ENCODE assay signal across 15 cellular contexts in genomic region chr9:114099523-114100270, GRCh38. TPM values are rescaled to one million over a fixed set of nuclear protein-coding genes. Genes with fewer than 3 reads are reported as not detected.
DNase-seq lines count a peak whose midpoint lies in the region; ATAC-seq and TF ChIP-seq lines count a peak whose summit lies in the region.
"Had no signal": no experiment of that assay in that cellular context is flagged by ENCODE, and none has a peak within 500 bp of the region (broad histone marks: within the 10 kb centered on the region; RNA-seq: fewer than 3 reads in every experiment).

No MANE protein-coding gene starts in this region.

- H3K9me3 Mint-ChIP-seq in Caco-2 (ENCODE audit: unreplicated experiment) = peaks cover 17% of the 10 kb centered on the region
- H3K9me3 Mint-ChIP-seq in endodermal cell = peaks cover 11% of the 10 kb centered on the region

- no peak for ATAC-seq in GM21576 (IDR thresholded peaks at IDR 0.05; ENCODE audit: unreplicated experiment)

- no peak overlapping the region for H2AFZ ChIP-seq in osteoblast (ENCODE audit: low read length)

- TF ChIP-seq CTCF in Caco-2 (IDR thresholded peaks at IDR 0.05; ENCODE audit: insufficient read depth in 1 of 2, low read depth in 1 of 2, low read length in 1 of 2, severe bottlenecking in 1 of 2, unreplicated experiment in 1 of 2) = no peak
- no peak for TF ChIP-seq CTCF in endodermal cell (conservative IDR thresholded peaks at IDR 0.05)
- TF ChIP-seq CTCF in osteoblast (IDR thresholded peaks at IDR 0.05; ENCODE audit: extremely low read depth, low read depth, low read length) = no peak
- TF ChIP-seq CTCF in tibial nerve (IDR thresholded peaks at IDR 0.05) = no peak

- no peak overlapping the region for H3K4me2 ChIP-seq in osteoblast (ENCODE audit: insufficient read depth, low read length)

- H3K4me1 ChIP-seq in Caco-2 (peaks cover 26% of the 10 kb centered on the region), endodermal cell (ENCODE audit: control insufficient read depth, insufficient read depth, low read length) (no peaks in the 10 kb centered on the region), osteoblast (ENCODE audit: insufficient read depth, low read length) (no peaks in the 10 kb centered on the region), tibial nerve (peaks cover 0 to 18% (median 5%) of the 10 kb centered on the region in 4 donors)
- H3K4me1 ChIP-seq: BE2C had no signal

- no peaks in the 10 kb centered on the region for H3K27me3 ChIP-seq in Caco-2 (replicated peaks; ENCODE audit: control insufficient read depth, insufficient read depth, low read length)
- peaks cover 57% of the 10 kb centered on the region for H3K27me3 ChIP-seq in endodermal cell (ENCODE audit: control insufficient read depth, insufficient read depth, low read length, poor library complexity, severe bottlenecking)
- peaks cover 36% of the 10 kb centered on the region for H3K27me3 ChIP-seq in osteoblast (ENCODE audit: insufficient read depth, low read length)
- peaks cover 0 to 31% of the 10 kb centered on the region in 2 donors for H3K27me3 ChIP-seq in tibial nerve

- POLR2A ChIA-PET in Caco-2 (lab: Charles Lee) = interaction anchor here (0.6 to 1.3 kb wide), 3 partner anchors 10 to 17 kb away, joined by 4 to 7 read pairs (median 4); no protein-coding TSS in a partner anchor

- H3K4me3 ChIP-seq in Caco-2 (ENCODE audit: low read depth, low read length) = peak overlapping the region; percentile 55
- no peak overlapping the region for H3K4me3 ChIP-seq in endodermal cell (ENCODE audit: low read length)
- no peak overlapping the region for H3K4me3 ChIP-seq in osteoblast (ENCODE audit: insufficient read depth, low read length)
- H3K4me3 ChIP-seq in tibial nerve = no peak overlapping the region

- TF ChIP-seq EP300 in tibial nerve (IDR thresholded peaks at IDR 0.05) = no peak

- no peak overlapping the region for H3K9ac ChIP-seq in endodermal cell (ENCODE audit: extremely low read depth, low read length, poor library complexity, severe bottlenecking)

- H3K4me3 Mint-ChIP-seq in Caco-2 (ENCODE audit: unreplicated experiment) (peak overlapping the region; percentile 94), endodermal cell (peak overlapping the region; percentile 54)

- peaks cover 19% of the 10 kb centered on the region for H3K4me1 Mint-ChIP-seq in Caco-2 (ENCODE audit: low read depth, unreplicated experiment)
- peaks cover 12% of the 10 kb centered on the region for H3K4me1 Mint-ChIP-seq in endodermal cell

- H3K36me3 ChIP-seq in Caco-2 (ENCODE audit: control insufficient read depth, insufficient read depth, low read length) (peaks cover 9% of the 10 kb centered on the region), endodermal cell (ENCODE audit: control insufficient read depth, insufficient read depth, low read length) (no peaks in the 10 kb centered on the region), osteoblast (ENCODE audit: insufficient read depth, low read length) (no peaks in the 10 kb centered on the region), tibial nerve (no peaks in the 10 kb centered on the region)
- H3K36me3 ChIP-seq: BE2C had no signal

- no peaks in the 10 kb centered on the region for H3K79me2 ChIP-seq in osteoblast (ENCODE audit: insufficient read depth, low read length)

- H4K20me1 ChIP-seq in osteoblast (ENCODE audit: insufficient read depth, low read length) = no peaks in the 10 kb centered on the region

- H3K27ac Mint-ChIP-seq in Caco-2 (ENCODE audit: unreplicated experiment) = peak overlapping the region; percentile 86
- H3K27ac Mint-ChIP-seq in endodermal cell = no peak overlapping the region

- intact Hi-C loops in Caco-2 (cut with micrococcal nuclease; ENCODE audit: unreplicated experiment) = no loop called here

- H3K27ac ChIP-seq in endodermal cell (ENCODE audit: low read depth, low read length) = no peak overlapping the region
- no peak overlapping the region for H3K27ac ChIP-seq in osteoblast (ENCODE audit: low read depth, low read length)
- no peak overlapping the region for H3K27ac ChIP-seq in tibial nerve

- no peak for TF ChIP-seq POLR2A in tibial nerve (IDR thresholded peaks at IDR 0.05)

- DNase-seq in Caco-2 (peak in 1 of 2 experiments; percentile 64), NCI-H1694 treated with DMSO at 0.1 percent for 48 hours (lab: John Stamatoyannopoulos, UW) (peak; percentile 84), endodermal cell (peak; percentile 46), osteoblast (ENCODE audit: insufficient read length, low spot score, missing footprints) (peak; percentile 61), NCI-H2196 (lab: John Stamatoyannopoulos, UW; ENCODE audit: unreplicated experiment) (no peak), NCI-H1048 (lab: John Stamatoyannopoulos, UW) (no peak), tibial nerve (ENCODE audit: low spot score in 2 of 2) (no peak)
- DNase-seq: BE2C; hypothalamus; stimulated activated CD4-positive, alpha-beta T cell treated with anti-CD3 and anti-CD28 coated beads, Interleukin-12 subunit alpha, Interleukin-12 subunit beta, amount 100 ng/mL, for 4 hours had no signal

- 70 to 71% methylated on average over 2 to 4 of the region's 4 CpGs for WGBS in endodermal cell (ENCODE audit: insufficient coverage in 1 of 2, insufficient read length in 1 of 2), 2 experiments
- 74 to 80% methylated on average over 4 of the region's 4 CpGs for WGBS in tibial nerve, 2 donors

- CTCF ChIA-PET in Caco-2 (lab: Charles Lee) = interaction anchor here (0.8 to 3.2 kb wide), 8 partner anchors 8 to 192 kb away, joined by 3 to 40 read pairs (median 4); no protein-coding TSS in a partner anchor

- H3K36me3 Mint-ChIP-seq in Caco-2 (ENCODE audit: insufficient read depth, unreplicated experiment) (peaks cover 7% of the 10 kb centered on the region), endodermal cell (ENCODE audit: low read depth) (peaks cover 3% of the 10 kb centered on the region)

- H3K9me3 ChIP-seq in Caco-2 (peaks cover 14% of the 10 kb centered on the region), endodermal cell (ENCODE audit: control insufficient read depth, low read length) (peaks cover 6% of the 10 kb centered on the region), osteoblast (ENCODE audit: low read depth, low read length) (peaks cover 6% of the 10 kb centered on the region), tibial nerve (peaks cover 0 to 18% (median 2%) of the 10 kb centered on the region in 4 donors)

- H3K27me3 Mint-ChIP-seq in Caco-2 (ENCODE audit: insufficient read depth, unreplicated experiment) (peaks cover under 1% of the 10 kb centered on the region), endodermal cell (ENCODE audit: insufficient read depth) (peaks cover 74% of the 10 kb centered on the region)

- no TSS peak for BruUV-seq in Caco-2 (replicated peaks; lab: Mats Ljungman, UMichigan)

RNA-seq across cellular contexts. Expression of gene KIF12, which starts 0.6 kb away (rescaled TPM):
- total RNA-seq in Caco-2 (2022) (54.6 and 55.0 TPM in 2 replicates), endodermal cell (10 to 100 TPM; 11.4 to 16.3 TPM), osteoblast (not detected in 2 replicates), tibial nerve (not detected)
- polyA plus RNA-seq in endodermal cell (2013, experiment 1 of 2) = 3.3 TPM
- 4.1 TPM for polyA plus RNA-seq in endodermal cell (2013, experiment 2 of 2)
- total RNA-seq: aorta, fibroblast of lung, MCF 10A had no signal
- polyA plus RNA-seq: fibroblast of lung had no signal

RNA-seq across cellular contexts. Expression of gene AMBP, which starts 21.6 kb away (rescaled TPM):
- total RNA-seq in Caco-2 (2022) (2.2 and 2.6 TPM in 2 replicates), endodermal cell (1 to 10 TPM in 1 of 2 donors, under 1 TPM in 1; 0.68 to 2.9 TPM), osteoblast (not detected in 2 replicates), tibial nerve (not detected)
- polyA plus RNA-seq in endodermal cell (2013, experiment 1 of 2) = 0.32 TPM
- 0.58 TPM for polyA plus RNA-seq in endodermal cell (2013, experiment 2 of 2)
- total RNA-seq: aorta, lower leg skin, MCF 10A had no signal

RNA-seq across cellular contexts. Expression of gene COL27A1, which starts 55.6 kb away (rescaled TPM):
- total RNA-seq in Caco-2 (2022) (31.1 and 41.3 TPM in 2 replicates), endodermal cell (10 to 100 TPM; 43.8 to 69.5 TPM), osteoblast (10.1 and 11.8 TPM in 2 replicates), tibial nerve (10 to 100 TPM; 14.9 to 55.8 (median 27.7) TPM)
- polyA plus RNA-seq in endodermal cell (2013, experiment 1 of 2) = 27.0 TPM
- polyA plus RNA-seq in endodermal cell (2013, experiment 2 of 2) = 29.4 TPM

Comparison
In these comparisons a context has a peak if more than half of its experiments do, and no peak if none do; other contexts are left out.
1. DNase-seq: peak in NCI-H1694 treated with DMSO at 0.1 percent for 48 hours (single experiment), endodermal cell (single experiment) and osteoblast (single experiment); none in NCI-H2196 (single experiment), NCI-H1048 (single experiment) and tibial nerve (0 of 2).
2. RNA of gene KIF12, which starts 0.6 kb away (total RNA-seq): 54.6 to 55.0 TPM in Caco-2 and 11.4 to 16.3 TPM in endodermal cell; not detected in osteoblast and not detected in tibial nerve; every median in the first group is over 10 times any median in the second.